ENCODE assay signal across 1 cellular context in genomic region chr21:44935533-44935927, GRCh38.
TF ChIP-seq lines count a peak whose summit lies in the region.

No MANE protein-coding gene starts in this region.

TF ChIP-seq in HepG2, 621 proteins besides CTCF, POLR2A, EP300 and RAD21 (continued from another document):
- no peak for TF ChIP-seq ZNF20 (CRISPR knock-in tag; IDR thresholded peaks at IDR 0.05)
